ENCODE assay signal across 14 cellular contexts in genomic region chr2:63875143-63875542, GRCh38. TPM values are rescaled to one million over a fixed set of nuclear protein-coding genes. Genes with fewer than 3 reads are reported as not detected.
A peak's percentile ranks its signal among the peaks of the same experiment; 100 is the strongest.
DNase-seq lines count a peak whose midpoint lies in the region; ATAC-seq and TF ChIP-seq lines count a peak whose summit lies in the region.
"Had no signal": no experiment of that assay in that cellular context is flagged by ENCODE, and none has a peak within 500 bp of the region (broad histone marks: within the 10 kb centered on the region; RNA-seq: fewer than 3 reads in every experiment).

No MANE protein-coding gene starts in this region.

- peak overlapping the region; percentile 71 for H3K9ac ChIP-seq in adipocyte (ENCODE audit: low read length)
- no peak overlapping the region for H3K9ac ChIP-seq in skeletal muscle tissue (ENCODE audit: low read depth in 1 of 3, low read length in 3 of 3)
- H3K9ac ChIP-seq: parathyroid adenoma had no signal

- no peaks in the 10 kb centered on the region for H3K27me3 ChIP-seq in adipocyte (replicated peaks; ENCODE audit: control insufficient read depth, insufficient read depth, low read length)
- H3K27me3 ChIP-seq in skeletal muscle tissue (ENCODE audit: control insufficient read depth in 3 of 3, insufficient read depth in 3 of 3, low read length in 3 of 3) = no peaks in the 10 kb centered on the region
- H3K27me3 ChIP-seq: transverse colon had no signal

- peak; percentile 5 for DNase-seq in ELR (ENCODE audit: low read depth)
- peak; percentile 58 for DNase-seq in adipocyte (ENCODE audit: low read depth)
- peak; percentile 79 for DNase-seq in fibroblast of mammary gland (ENCODE audit: low read depth)
- DNase-seq in NCI-H69 (lab: John Stamatoyannopoulos, UW) = no peak
- no peak for DNase-seq in NCI-H524 treated with DMSO at 0.1 percent for 48 hours (lab: John Stamatoyannopoulos, UW)
- DNase-seq in stimulated activated CD4-positive, alpha-beta T cell treated with anti-CD3 and anti-CD28 coated beads, Interleukin-4, amount 100 ng/mL, for 1 hour = no peak
- DNase-seq: amniotic stem cell, DMS 273 treated with DMSO at 0.1 percent for 48 hours, NCI-H1105, T-helper 1 cell, transverse colon had no signal

- H3K4me1 ChIP-seq in adipocyte (ENCODE audit: control insufficient read depth, insufficient read depth, low read length) = peaks cover 56% of the 10 kb centered on the region
- H3K4me1 ChIP-seq in skeletal muscle tissue (ENCODE audit: control insufficient read depth in 3 of 3, insufficient read depth in 3 of 3, low read length in 3 of 3) = peaks cover 31 to 37% (median 36%) of the 10 kb centered on the region in 3 donors

- H3K36me3 ChIP-seq in adipocyte (ENCODE audit: control insufficient read depth, insufficient read depth, low read length, severe bottlenecking) (peaks cover 51% of the 10 kb centered on the region), skeletal muscle tissue (ENCODE audit: control insufficient read depth in 3 of 3, insufficient read depth in 3 of 3, low read length in 3 of 3) (peaks cover 5 to 18% (median 12%) of the 10 kb centered on the region in 3 donors)

- TF ChIP-seq CTCF in fibroblast of mammary gland (conservative IDR thresholded peaks at IDR 0.05; ENCODE audit: control insufficient read depth, insufficient read depth, low read depth, low read length) = no peak

- peaks cover 5% of the 10 kb centered on the region for H3K9me3 ChIP-seq in adipocyte (ENCODE audit: control insufficient read depth, low read length)
- H3K9me3 ChIP-seq in skeletal muscle tissue (ENCODE audit: control insufficient read depth in 3 of 3, low read length in 3 of 3) = no peaks in the 10 kb centered on the region
- H3K9me3 ChIP-seq: transverse colon had no signal

- peak overlapping the region; percentile 51 for H3K27ac ChIP-seq in skeletal muscle tissue (ENCODE audit: low read depth, low read length)
- H3K27ac ChIP-seq: parathyroid adenoma, transverse colon had no signal

- ATAC-seq in GM21381 (IDR thresholded peaks at IDR 0.05; ENCODE audit: unreplicated experiment) = no peak

- H3K4me3 ChIP-seq in adipocyte (ENCODE audit: low read length) = peak overlapping the region; percentile 46
- no peak overlapping the region for H3K4me3 ChIP-seq in fibroblast of mammary gland (ENCODE audit: control insufficient read depth, low read depth, low read length)
- H3K4me3 ChIP-seq in skeletal muscle tissue (ENCODE audit: low read length in 3 of 3) = no peak overlapping the region
- H3K4me3 ChIP-seq: transverse colon had no signal

RNA-seq across cellular contexts. Expression of gene UGP2, which starts 33.4 kb away (rescaled TPM):
- total RNA-seq in skeletal muscle tissue = 270 TPM

Comparison
In these comparisons a context has a peak if more than half of its experiments do, and no peak if none do; other contexts are left out.
1. DNase-seq: peak in ELR (single experiment), adipocyte (single experiment) and fibroblast of mammary gland (single experiment); none in NCI-H69 (single experiment), NCI-H524 treated with DMSO at 0.1 percent for 48 hours (single experiment) and stimulated activated CD4-positive, alpha-beta T cell treated with anti-CD3 and anti-CD28 coated beads, Interleukin-4, amount 100 ng/mL, for 1 hour (single experiment).